In the genomic region with DNA sequence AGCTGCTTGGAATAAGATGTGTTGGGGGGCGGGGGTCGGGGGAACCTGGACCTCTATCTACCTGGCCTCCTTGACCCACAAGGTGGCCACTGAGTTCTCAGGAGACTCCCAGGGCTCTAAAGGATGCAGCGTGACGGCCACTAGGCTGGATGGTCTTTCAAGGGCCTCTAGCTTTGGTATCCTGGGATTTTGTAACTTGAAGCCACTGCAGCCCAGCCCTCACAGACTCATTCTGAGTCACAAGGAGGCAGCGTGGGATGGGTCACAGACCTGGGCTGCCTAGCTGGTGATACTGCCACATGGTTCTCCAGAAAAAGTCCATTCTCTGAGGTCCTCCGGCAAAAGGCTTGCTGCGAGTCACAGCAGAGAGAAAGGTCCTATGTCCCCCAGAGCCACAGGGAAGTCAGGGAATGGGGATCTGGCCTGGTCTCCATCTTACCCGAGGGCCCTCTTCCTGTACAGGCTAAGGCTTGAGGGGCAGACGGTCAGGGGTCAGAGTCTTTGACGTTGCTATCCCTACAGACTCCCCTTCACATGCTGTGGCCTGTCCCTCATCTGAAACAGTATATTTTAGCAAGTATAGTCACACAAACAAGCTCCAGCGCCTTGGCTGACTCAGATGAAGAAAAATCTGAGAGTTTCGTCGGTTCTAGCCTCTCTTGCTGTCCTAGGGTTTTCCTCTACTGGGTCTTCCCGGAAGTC, we compare ENCODE assay signal across 17 cellular contexts. TPM values are rescaled to one million over a fixed set of nuclear protein-coding genes. Genes with fewer than 3 reads are reported as not detected.
DNase-seq lines count a peak whose midpoint lies in the region; ATAC-seq, FAIRE-seq and TF ChIP-seq lines count a peak whose summit lies in the region.
"Had no signal": no experiment of that assay in that cellular context is flagged by ENCODE, and none has a peak within 500 bp of the region (broad histone marks: within the 10 kb centered on the region; RNA-seq: fewer than 3 reads in every experiment).

No MANE protein-coding gene starts in this region.

- no peak overlapping the region for H3K27ac Mint-ChIP-seq in activated naive CD8-positive, alpha-beta T cell treated with anti-CD3 and anti-CD28 coated beads, Interleukin-2, amount 50 U/mL, for 24 hours
- H3K27ac Mint-ChIP-seq: activated T-helper 1 cell treated with anti-CD3 and anti-CD28 coated beads, Interleukin-12 subunit alpha, Interleukin-12 subunit beta, Interleukin-2, Interleukin-4 antibody, amounts not matched to agents 30 ng/mL and 10 ng/mL and 1 ng/mL, durations not matched to agents 14 hours and 24 hours and 36 hours had no signal

- no peak for TF ChIP-seq POLR2A in K562 (conservative IDR thresholded peaks at IDR 0.05)

- TF ChIP-seq CTCF in K562 (IDR thresholded peaks at IDR 0.05 in 2 of 3, conservative IDR thresholded peaks at IDR 0.05 in 1 of 3; ENCODE audit: insufficient read depth in 2 of 3, low read depth in 1 of 3, low read length in 3 of 3): no peak
- TF ChIP-seq CTCF in keratinocyte (optimal IDR thresholded peaks at IDR 0.05 in 1 of 3, IDR thresholded peaks at IDR 0.05 in 1 of 3, conservative IDR thresholded peaks at IDR 0.05 in 1 of 3; ENCODE audit: extremely low read depth in 1 of 3, insufficient read depth in 2 of 3, low read length in 3 of 3): no peak
- no peak for TF ChIP-seq CTCF in GM13977 (IDR thresholded peaks at IDR 0.05; ENCODE audit: extremely low read depth, insufficient read depth, missing control alignments)

- no peak for TF ChIP-seq RAD21 in K562 (CRISPR knock-in tag; conservative IDR thresholded peaks at IDR 0.05 in 1 of 2, IDR thresholded peaks at IDR 0.05 in 1 of 2)

- no peaks in the 10 kb centered on the region for H3K79me2 ChIP-seq in K562 (ENCODE audit: control insufficient read depth, insufficient read depth, low read length)
- H3K79me2 ChIP-seq in keratinocyte (ENCODE audit: control insufficient read depth, insufficient read depth, low read length): no peaks in the 10 kb centered on the region

- POLR2A ChIA-PET in K562 (lab: Yijun Ruan, JAX): interaction anchor here (0.6 to 1.1 kb wide), 3 partner anchors 18 to 166 kb away, joined by 3 to 4 read pairs (median 3); no protein-coding TSS in a partner anchor

- H3K4me2 ChIP-seq in K562 (ENCODE audit: insufficient read depth, low read length) (no peak overlapping the region), keratinocyte (ENCODE audit: control insufficient read depth, extremely low read depth, insufficient read depth, low read depth, low read length) (peak overlapping the region; percentile 34)

- H3K27me3 Mint-ChIP-seq in activated naive CD8-positive, alpha-beta T cell treated with anti-CD3 and anti-CD28 coated beads, Interleukin-2, amount 50 U/mL, for 24 hours: no peaks in the 10 kb centered on the region

- H3K9ac ChIP-seq in K562 (ENCODE audit: insufficient read depth in 1 of 2, low read depth in 2 of 2, low read length in 2 of 2) (no peak overlapping the region), keratinocyte (ENCODE audit: control insufficient read depth, extremely low read depth, insufficient read depth, low read length) (no peak overlapping the region)

- H3K36me3 Mint-ChIP-seq in activated naive CD8-positive, alpha-beta T cell treated with anti-CD3 and anti-CD28 coated beads, Interleukin-2, amount 50 U/mL, for 24 hours (ENCODE audit: low read depth): no peaks in the 10 kb centered on the region

- TF ChIP-seq EP300 in K562 (IDR thresholded peaks at IDR 0.05; ENCODE audit: low read length): no peak

- H3K27ac ChIP-seq in K562 (ENCODE audit: extremely low read depth, low read depth, low read length): no peak overlapping the region
- H3K27ac ChIP-seq in keratinocyte (ENCODE audit: control insufficient read depth, insufficient read depth, low read length): peak overlapping the region; percentile 42
- H3K27ac ChIP-seq: right lobe of liver had no signal

- no peaks in the 10 kb centered on the region for H3K9me3 Mint-ChIP-seq in activated naive CD8-positive, alpha-beta T cell treated with anti-CD3 and anti-CD28 coated beads, Interleukin-2, amount 50 U/mL, for 24 hours
- H3K9me3 Mint-ChIP-seq: activated T-helper 1 cell treated with anti-CD3 and anti-CD28 coated beads, Interleukin-12 subunit alpha, Interleukin-12 subunit beta, Interleukin-2, Interleukin-4 antibody, amounts not matched to agents 30 ng/mL and 10 ng/mL and 1 ng/mL, durations not matched to agents 14 hours and 24 hours and 36 hours had no signal

- dilution Hi-C loops in keratinocyte (cut with MboI; ENCODE audit: extremely low pct_ligation_motif_present, low sequenced_read_pairs): no loop called here

- H3K36me3 ChIP-seq in K562 (ENCODE audit: control insufficient read depth, insufficient read depth, low read length): no peaks in the 10 kb centered on the region
- H3K36me3 ChIP-seq in keratinocyte (ENCODE audit: control insufficient read depth in 2 of 2, extremely low read depth in 1 of 2, insufficient read depth in 2 of 2, low read length in 2 of 2): no peaks in the 10 kb centered on the region
- H3K36me3 ChIP-seq: right lobe of liver had no signal

- no peak overlapping the region for H2AFZ ChIP-seq in K562 (ENCODE audit: low read depth, low read length)
- H2AFZ ChIP-seq in keratinocyte (ENCODE audit: control insufficient read depth, low read length): no peak overlapping the region

- peak; percentile 39 for DNase-seq in activated effector memory CD4-positive, alpha-beta T cell treated with anti-CD3 and anti-CD28 coated beads, Interleukin-2, amount 50 U/mL, for 16 hours
- no peak for DNase-seq in activated effector memory CD4-positive, alpha-beta T cell treated with Interleukin-2 at 50 U/mL for 16 hours
- peak in 1 of 4 experiments; percentile 14 for DNase-seq in K562 (ENCODE audit: extremely low read depth in 1 of 4, low spot score in 3 of 4)
- DNase-seq in keratinocyte (ENCODE audit: low read depth, low spot score): no peak
- DNase-seq in activated naive CD8-positive, alpha-beta T cell treated with anti-CD3 and anti-CD28 coated beads, Interleukin-2, amount 50 U/mL, for 24 hours: no peak
- DNase-seq in GM13977 (ENCODE audit: low spot score): no peak
- DNase-seq: activated CD4-positive, CD25-positive, alpha-beta regulatory T cell treated with anti-CD3 and anti-CD28 coated beads, Interleukin-2, amount 50 U/mL, for 72 hours; DMS79 treated with DMSO at 0.1 percent for 48 hours; midbrain; NCI-H446; right lobe of liver had no signal

- no TSS peak for BruUV-seq in K562 (replicated peaks; lab: Mats Ljungman, UMichigan)

- H3K4me3 ChIP-seq in K562: no peak overlapping the region
- no peak overlapping the region for H3K4me3 ChIP-seq in keratinocyte (ENCODE audit: control insufficient read depth in 2 of 3, extremely low read depth in 1 of 3, insufficient read depth in 2 of 3, low read depth in 1 of 3, low read length in 3 of 3)
- H3K4me3 ChIP-seq: right lobe of liver had no signal

- no peak overlapping the region for H3K4me3 Mint-ChIP-seq in activated naive CD8-positive, alpha-beta T cell treated with anti-CD3 and anti-CD28 coated beads, Interleukin-2, amount 50 U/mL, for 24 hours
- H3K4me3 Mint-ChIP-seq: activated T-helper 1 cell treated with anti-CD3 and anti-CD28 coated beads, Interleukin-12 subunit alpha, Interleukin-12 subunit beta, Interleukin-2, Interleukin-4 antibody, amounts not matched to agents 30 ng/mL and 10 ng/mL and 1 ng/mL, durations not matched to agents 14 hours and 24 hours and 36 hours had no signal

- H3K4me1 Mint-ChIP-seq in activated naive CD8-positive, alpha-beta T cell treated with anti-CD3 and anti-CD28 coated beads, Interleukin-2, amount 50 U/mL, for 24 hours: no peaks in the 10 kb centered on the region

- in situ Hi-C loops in K562 (cut with MboI): no loop called here
- in situ Hi-C loops in GM13977 (cut with MboI; ENCODE audit: low pct_unique_long_range_greater_than_20kb, low sequenced_read_pairs, unreplicated experiment): no loop called here

- H3K9me3 ChIP-seq in K562 (replicated peaks; ENCODE audit: control insufficient read depth, insufficient read depth, low read depth, low read length) (no peaks in the 10 kb centered on the region), keratinocyte (ENCODE audit: control insufficient read depth, low read depth, low read length) (no peaks in the 10 kb centered on the region)
- H3K9me3 ChIP-seq: right lobe of liver had no signal

- FAIRE-seq in K562 (lab: Jason Lieb, UNC) (no peak), keratinocyte (lab: Jason Lieb, UNC) (no peak)
- FAIRE-seq: A204.1, colon had no signal

- CTCF ChIA-PET in K562 (lab: Yijun Ruan, JAX; ENCODE audit: low intra/inter-chr PET ratio): no interaction called here

- H3K9me1 ChIP-seq in K562 (ENCODE audit: control insufficient read depth, insufficient read depth, low read length) (no peaks in the 10 kb centered on the region), keratinocyte (ENCODE audit: control insufficient read depth, extremely low read depth, insufficient read depth, low read length) (no peaks in the 10 kb centered on the region)

- ATAC-seq in K562 (no peak; the same call in 1 of the 3 replicates), GM21526 (IDR thresholded peaks at IDR 0.05; ENCODE audit: low FRiP score, unreplicated experiment) (no peak), HG03432 (IDR thresholded peaks at IDR 0.05; ENCODE audit: unreplicated experiment) (no peak)
- ATAC-seq in activated naive CD8-positive, alpha-beta T cell treated with anti-CD3 and anti-CD28 coated beads, Interleukin-2, amount 50 U/mL, for 24 hours: no peak
- ATAC-seq: right lobe of liver, Right ventricle myocardium inferior had no signal

- intact Hi-C loops in K562 (cut with micrococcal nuclease): no loop called here

- H3K27me3 ChIP-seq in K562 (ENCODE audit: control insufficient read depth in 2 of 2, insufficient read depth in 2 of 2, low read length in 2 of 2) (peaks cover 5 to 19% of the 10 kb centered on the region in 2 experiments; a peak in 3 of 5 replicates), keratinocyte (ENCODE audit: control insufficient read depth, extremely low read depth, insufficient read depth, low read length) (peaks cover 4% of the 10 kb centered on the region)
- H3K27me3 ChIP-seq: right lobe of liver had no signal

- WGBS in K562 (ENCODE audit: insufficient coverage, low coverage, missing lambda C conversion rate): 38% methylated on average over 14 of the region's 14 CpGs

- H3K4me1 ChIP-seq in K562 (replicated peaks in 1 of 2; ENCODE audit: control insufficient read depth in 2 of 2, insufficient read depth in 2 of 2, low read length in 2 of 2) (peaks cover 0 to 6% of the 10 kb centered on the region in 2 experiments; a peak in 1 of 5 replicates), keratinocyte (ENCODE audit: control insufficient read depth, extremely low read depth, insufficient read depth, low read length) (peaks cover 18% of the 10 kb centered on the region)

- H4K20me1 ChIP-seq in K562 (replicated peaks; ENCODE audit: control insufficient read depth, insufficient read depth, low read length) (0 out of 2 replicates have a peak, but pooled peaks cover 8% of the 10 kb centered on the region), keratinocyte (ENCODE audit: control insufficient read depth, extremely low read depth, insufficient read depth, low read length) (no peaks in the 10 kb centered on the region)

RNA-seq across cellular contexts. Expression of gene KCNC1, which starts 52.4 kb away (rescaled TPM):
- 0.19 TPM in 1 of 2 replicates, not detected in the other for total RNA-seq in K562 (2011; cell fraction: chromatin; rRNA removed; ENCODE audit: low replicate concordance)
- not detected in 2 replicates for total RNA-seq in K562 (2011; cell fraction: nucleolus; rRNA removed)
- not detected in 2 replicates for total RNA-seq in K562 (2011; cell fraction: nucleoplasm; rRNA removed)
- total RNA-seq in K562 (2014; rRNA removed) (not detected in 2 replicates), K562 (2014; rRNA removed; fragmentation: Illumina TruSeq; extraction: Trizol) (not detected in 2 replicates), K562 (2015; rRNA removed; fragmentation: Illumina TruSeq; extraction: Trizol) (not detected in 2 replicates), K562 (2021) (not detected in 2 replicates)
- polyA plus RNA-seq in K562 (2011; rRNA removed) (not detected in 2 replicates), K562 (2014; fragmentation: Illumina TruSeq; extraction: Trizol) (not detected in 2 replicates), K562 (2014; fragmentation: Nextera tagmentation; extraction: Ambion mirVana) (under 1 TPM in 1 of 2 experiments, not detected in 1; 0.08 TPM), K562 (2014; rRNA removed) (0.05 TPM in 1 of 2 replicates, not detected in the other), keratinocyte (not detected in 3 replicates)
- polyA plus RNA-seq in K562 (2011; cell fraction: cytosol; rRNA removed): not detected in 2 replicates
- not detected in 2 replicates for polyA plus RNA-seq in K562 (2011; cell fraction: nucleus; rRNA removed)
- 0.12 and 0.17 TPM in 2 replicates for polyA plus RNA-seq in K562 (2012)
- not detected in 2 replicates for polyA minus RNA-seq in K562 (2011; rRNA and poly(A)+ RNA removed)
- polyA minus RNA-seq in K562 (2011; cell fraction: cytosol; rRNA and poly(A)+ RNA removed): not detected in 2 replicates
- polyA minus RNA-seq in K562 (2011; cell fraction: nucleus; rRNA and poly(A)+ RNA removed): not detected in 2 replicates
- not detected for polyA plus RNA-seq in keratinocyte (2011; ENCODE audit: low read depth)
- not detected in 2 replicates for polyA plus RNA-seq in keratinocyte (2011; cell fraction: cytosol; rRNA removed)
- not detected in 2 replicates for polyA plus RNA-seq in keratinocyte (2011; cell fraction: nucleus; rRNA removed)
- 0.18 TPM in 1 of 2 replicates, not detected in the other for polyA plus RNA-seq in keratinocyte (2012; ENCODE audit: low replicate concordance)
- 0.03 TPM in 1 of 3 replicates, not detected in the others for polyA minus RNA-seq in keratinocyte
- not detected for polyA minus RNA-seq in keratinocyte (2011; cell fraction: cytosol; rRNA and poly(A)+ RNA removed)
- not detected in 2 replicates for polyA minus RNA-seq in keratinocyte (2011; cell fraction: nucleus; rRNA and poly(A)+ RNA removed)
- total RNA-seq: activated T-helper 1 cell treated with anti-CD3 and anti-CD28 coated beads, Interleukin-12 subunit alpha, Interleukin-12 subunit beta, Interleukin-2, Interleukin-4 antibody, amounts not matched to agents 30 ng/mL and 10 ng/mL and 1 ng/mL, durations not matched to agents 14 hours and 24 hours and 36 hours; right lobe of liver; Right ventricle myocardium inferior had no signal
